ENCODE assay signal across 1 cellular context in the genomic region with DNA sequence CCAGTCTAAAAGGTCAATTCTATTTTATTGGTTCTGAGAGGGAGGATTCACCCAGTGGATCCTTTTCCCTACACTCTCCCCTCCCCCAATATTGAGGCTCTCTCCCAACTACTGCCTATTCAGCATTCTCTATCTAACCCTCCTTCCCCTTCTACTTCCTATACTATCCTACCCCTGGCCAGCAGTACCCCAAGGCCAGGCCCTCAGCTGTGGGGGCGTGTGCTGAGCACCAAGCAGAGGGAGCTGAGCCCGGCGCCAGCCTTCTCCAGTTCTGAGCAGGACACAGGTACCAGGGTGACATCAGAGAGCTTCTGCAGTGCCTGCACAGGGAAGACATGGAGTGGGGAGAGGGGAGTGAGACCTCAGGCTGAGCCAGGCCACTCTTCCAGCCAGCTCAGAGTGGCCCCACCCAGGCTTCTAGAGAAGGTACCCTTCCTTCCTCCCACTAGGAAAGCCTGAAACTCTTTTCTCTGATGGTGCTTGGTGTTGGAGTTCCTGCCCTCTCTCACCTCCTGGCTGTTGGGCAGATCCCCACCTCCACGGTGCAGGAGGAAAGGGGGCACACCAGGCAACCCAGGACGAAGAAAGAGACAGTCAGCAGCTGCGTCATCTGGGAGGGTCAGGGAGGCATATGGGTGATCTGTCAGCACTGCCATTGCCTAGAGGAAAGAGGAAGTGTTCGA.
TF ChIP-seq lines count a peak whose summit lies in the region.

No MANE protein-coding gene starts in this region.

TF ChIP-seq in K562, 482 proteins besides CTCF, POLR2A, EP300 and RAD21 (continued from another document and continues in another):
- TF ChIP-seq, protein P1, sequence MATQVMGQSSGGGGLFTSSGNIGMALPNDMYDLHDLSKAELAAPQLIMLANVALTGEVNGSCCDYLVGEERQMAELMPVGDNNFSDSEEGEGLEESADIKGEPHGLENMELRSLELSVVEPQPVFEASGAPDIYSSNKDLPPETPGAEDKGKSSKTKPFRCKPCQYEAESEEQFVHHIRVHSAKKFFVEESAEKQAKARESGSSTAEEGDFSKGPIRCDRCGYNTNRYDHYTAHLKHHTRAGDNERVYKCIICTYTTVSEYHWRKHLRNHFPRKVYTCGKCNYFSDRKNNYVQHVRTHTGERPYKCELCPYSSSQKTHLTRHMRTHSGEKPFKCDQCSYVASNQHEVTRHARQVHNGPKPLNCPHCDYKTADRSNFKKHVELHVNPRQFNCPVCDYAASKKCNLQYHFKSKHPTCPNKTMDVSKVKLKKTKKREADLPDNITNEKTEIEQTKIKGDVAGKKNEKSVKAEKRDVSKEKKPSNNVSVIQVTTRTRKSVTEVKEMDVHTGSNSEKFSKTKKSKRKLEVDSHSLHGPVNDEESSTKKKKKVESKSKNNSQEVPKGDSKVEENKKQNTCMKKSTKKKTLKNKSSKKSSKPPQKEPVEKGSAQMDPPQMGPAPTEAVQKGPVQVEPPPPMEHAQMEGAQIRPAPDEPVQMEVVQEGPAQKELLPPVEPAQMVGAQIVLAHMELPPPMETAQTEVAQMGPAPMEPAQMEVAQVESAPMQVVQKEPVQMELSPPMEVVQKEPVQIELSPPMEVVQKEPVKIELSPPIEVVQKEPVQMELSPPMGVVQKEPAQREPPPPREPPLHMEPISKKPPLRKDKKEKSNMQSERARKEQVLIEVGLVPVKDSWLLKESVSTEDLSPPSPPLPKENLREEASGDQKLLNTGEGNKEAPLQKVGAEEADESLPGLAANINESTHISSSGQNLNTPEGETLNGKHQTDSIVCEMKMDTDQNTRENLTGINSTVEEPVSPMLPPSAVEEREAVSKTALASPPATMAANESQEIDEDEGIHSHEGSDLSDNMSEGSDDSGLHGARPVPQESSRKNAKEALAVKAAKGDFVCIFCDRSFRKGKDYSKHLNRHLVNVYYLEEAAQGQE (CRISPR knock-in tag; IDR thresholded peaks at IDR 0.05; ENCODE audit: low read depth) = no peak
- no peak; a peak in 1 of 4 replicates for TF ChIP-seq NRF1 (conservative IDR thresholded peaks at IDR 0.05 in 1 of 2, IDR thresholded peaks at IDR 0.05 in 1 of 2)
- TF ChIP-seq, protein P2, sequence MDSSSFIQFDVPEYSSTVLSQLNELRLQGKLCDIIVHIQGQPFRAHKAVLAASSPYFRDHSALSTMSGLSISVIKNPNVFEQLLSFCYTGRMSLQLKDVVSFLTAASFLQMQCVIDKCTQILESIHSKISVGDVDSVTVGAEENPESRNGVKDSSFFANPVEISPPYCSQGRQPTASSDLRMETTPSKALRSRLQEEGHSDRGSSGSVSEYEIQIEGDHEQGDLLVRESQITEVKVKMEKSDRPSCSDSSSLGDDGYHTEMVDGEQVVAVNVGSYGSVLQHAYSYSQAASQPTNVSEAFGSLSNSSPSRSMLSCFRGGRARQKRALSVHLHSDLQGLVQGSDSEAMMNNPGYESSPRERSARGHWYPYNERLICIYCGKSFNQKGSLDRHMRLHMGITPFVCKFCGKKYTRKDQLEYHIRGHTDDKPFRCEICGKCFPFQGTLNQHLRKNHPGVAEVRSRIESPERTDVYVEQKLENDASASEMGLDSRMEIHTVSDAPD (CRISPR knock-in tag; IDR thresholded peaks at IDR 0.05) = no peak
- no peak for TF ChIP-seq ZNF717 (CRISPR knock-in tag; IDR thresholded peaks at IDR 0.05)
- TF ChIP-seq SMARCE1 (IDR thresholded peaks at IDR 0.05) = peak; percentile 24; the same call in 1 of the 2 replicates
- TF ChIP-seq RBM22 (IDR thresholded peaks at IDR 0.05; ENCODE audit: low read depth, low read length, poor library complexity, severe bottlenecking) = no peak
- TF ChIP-seq, protein P3, sequence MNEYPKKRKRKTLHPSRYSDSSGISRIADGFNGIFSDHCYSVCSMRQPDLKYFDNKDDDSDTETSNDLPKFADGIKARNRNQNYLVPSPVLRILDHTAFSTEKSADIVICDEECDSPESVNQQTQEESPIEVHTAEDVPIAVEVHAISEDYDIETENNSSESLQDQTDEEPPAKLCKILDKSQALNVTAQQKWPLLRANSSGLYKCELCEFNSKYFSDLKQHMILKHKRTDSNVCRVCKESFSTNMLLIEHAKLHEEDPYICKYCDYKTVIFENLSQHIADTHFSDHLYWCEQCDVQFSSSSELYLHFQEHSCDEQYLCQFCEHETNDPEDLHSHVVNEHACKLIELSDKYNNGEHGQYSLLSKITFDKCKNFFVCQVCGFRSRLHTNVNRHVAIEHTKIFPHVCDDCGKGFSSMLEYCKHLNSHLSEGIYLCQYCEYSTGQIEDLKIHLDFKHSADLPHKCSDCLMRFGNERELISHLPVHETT (CRISPR knock-in tag; conservative IDR thresholded peaks at IDR 0.05 in 1 of 2, IDR thresholded peaks at IDR 0.05 in 1 of 2) = no peak
- no peak for TF ChIP-seq NCOA1 (IDR thresholded peaks at IDR 0.05; ENCODE audit: low read depth)
- TF ChIP-seq SMC3 (conservative IDR thresholded peaks at IDR 0.05; ENCODE audit: insufficient read depth, low read depth, low read length) = 0 out of 2 replicates have a peak, but pooled peaks have one; percentile 17
- no peak for TF ChIP-seq RBM17 (IDR thresholded peaks at IDR 0.05; ENCODE audit: borderline replicate concordance, low read depth, low read length)
- peak; percentile 12; the same call in 1 of the 2 replicates for TF ChIP-seq KLF6 (CRISPR knock-in tag; IDR thresholded peaks at IDR 0.05; ENCODE audit: borderline replicate concordance)
- no peak for TF ChIP-seq CREM (IDR thresholded peaks at IDR 0.05; ENCODE audit: low read depth)
- TF ChIP-seq ATF7 (IDR thresholded peaks at IDR 0.05) = peak; percentile 49; the same call in 1 of the 2 replicates
- TF ChIP-seq, protein P4, sequence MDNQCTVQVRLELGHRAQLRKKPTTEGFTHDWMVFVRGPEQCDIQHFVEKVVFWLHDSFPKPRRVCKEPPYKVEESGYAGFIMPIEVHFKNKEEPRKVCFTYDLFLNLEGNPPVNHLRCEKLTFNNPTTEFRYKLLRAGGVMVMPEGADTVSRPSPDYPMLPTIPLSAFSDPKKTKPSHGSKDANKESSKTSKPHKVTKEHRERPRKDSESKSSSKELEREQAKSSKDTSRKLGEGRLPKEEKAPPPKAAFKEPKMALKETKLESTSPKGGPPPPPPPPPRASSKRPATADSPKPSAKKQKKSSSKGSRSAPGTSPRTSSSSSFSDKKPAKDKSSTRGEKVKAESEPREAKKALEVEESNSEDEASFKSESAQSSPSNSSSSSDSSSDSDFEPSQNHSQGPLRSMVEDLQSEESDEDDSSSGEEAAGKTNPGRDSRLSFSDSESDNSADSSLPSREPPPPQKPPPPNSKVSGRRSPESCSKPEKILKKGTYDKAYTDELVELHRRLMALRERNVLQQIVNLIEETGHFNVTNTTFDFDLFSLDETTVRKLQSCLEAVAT (IDR thresholded peaks at IDR 0.05) = peak in 1 of 2 experiments; percentile 61; a peak in 1 of 4 replicates
- TF ChIP-seq, protein P5, sequence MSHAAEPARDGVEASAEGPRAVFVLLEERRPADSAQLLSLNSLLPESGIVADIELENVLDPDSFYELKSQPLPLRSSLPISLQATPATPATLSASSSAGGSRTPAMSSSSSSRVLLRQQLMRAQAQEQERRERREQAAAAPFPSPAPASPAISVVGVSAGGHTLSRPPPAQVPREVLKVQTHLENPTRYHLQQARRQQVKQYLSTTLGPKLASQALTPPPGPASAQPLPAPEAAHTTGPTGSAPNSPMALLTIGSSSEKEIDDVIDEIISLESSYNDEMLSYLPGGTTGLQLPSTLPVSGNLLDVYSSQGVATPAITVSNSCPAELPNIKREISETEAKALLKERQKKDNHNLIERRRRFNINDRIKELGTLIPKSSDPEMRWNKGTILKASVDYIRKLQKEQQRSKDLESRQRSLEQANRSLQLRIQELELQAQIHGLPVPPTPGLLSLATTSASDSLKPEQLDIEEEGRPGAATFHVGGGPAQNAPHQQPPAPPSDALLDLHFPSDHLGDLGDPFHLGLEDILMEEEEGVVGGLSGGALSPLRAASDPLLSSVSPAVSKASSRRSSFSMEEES (CRISPR knock-in tag; IDR thresholded peaks at IDR 0.05) = no peak
- TF ChIP-seq BRCA1 (IDR thresholded peaks at IDR 0.05) = no peak
- TF ChIP-seq BRCA1 (CRISPR knock-in tag; IDR thresholded peaks at IDR 0.05) = no peak
- TF ChIP-seq ZNF146 (CRISPR knock-in tag; IDR thresholded peaks at IDR 0.05; ENCODE audit: unreplicated experiment) = no peak
- peak; percentile 22; the same call in 1 of the 2 replicates for TF ChIP-seq JUND (IDR thresholded peaks at IDR 0.05; ENCODE audit: borderline replicate concordance, low read depth, low read length)
- peak; percentile 72; the same call in 2 of the 3 replicates for TF ChIP-seq JUND (tag; IDR thresholded peaks at IDR 0.05; ENCODE audit: borderline replicate concordance, low read depth, low read length)
- TF ChIP-seq MTF1 (CRISPR knock-in tag; IDR thresholded peaks at IDR 0.05; ENCODE audit: borderline replicate concordance) = no peak
- no peak for TF ChIP-seq HDAC3 (IDR thresholded peaks at IDR 0.05; ENCODE audit: borderline replicate concordance, partially characterized antibody)
- no peak for TF ChIP-seq TAF15 (IDR thresholded peaks at IDR 0.05; ENCODE audit: low read depth, low read length)
- TF ChIP-seq, protein P6, sequence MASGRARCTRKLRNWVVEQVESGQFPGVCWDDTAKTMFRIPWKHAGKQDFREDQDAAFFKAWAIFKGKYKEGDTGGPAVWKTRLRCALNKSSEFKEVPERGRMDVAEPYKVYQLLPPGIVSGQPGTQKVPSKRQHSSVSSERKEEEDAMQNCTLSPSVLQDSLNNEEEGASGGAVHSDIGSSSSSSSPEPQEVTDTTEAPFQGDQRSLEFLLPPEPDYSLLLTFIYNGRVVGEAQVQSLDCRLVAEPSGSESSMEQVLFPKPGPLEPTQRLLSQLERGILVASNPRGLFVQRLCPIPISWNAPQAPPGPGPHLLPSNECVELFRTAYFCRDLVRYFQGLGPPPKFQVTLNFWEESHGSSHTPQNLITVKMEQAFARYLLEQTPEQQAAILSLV (tag; IDR thresholded peaks at IDR 0.05) = no peak
- TF ChIP-seq SAFB (IDR thresholded peaks at IDR 0.05; ENCODE audit: borderline replicate concordance, low read depth, low read length) = no peak
- TF ChIP-seq, protein P7, sequence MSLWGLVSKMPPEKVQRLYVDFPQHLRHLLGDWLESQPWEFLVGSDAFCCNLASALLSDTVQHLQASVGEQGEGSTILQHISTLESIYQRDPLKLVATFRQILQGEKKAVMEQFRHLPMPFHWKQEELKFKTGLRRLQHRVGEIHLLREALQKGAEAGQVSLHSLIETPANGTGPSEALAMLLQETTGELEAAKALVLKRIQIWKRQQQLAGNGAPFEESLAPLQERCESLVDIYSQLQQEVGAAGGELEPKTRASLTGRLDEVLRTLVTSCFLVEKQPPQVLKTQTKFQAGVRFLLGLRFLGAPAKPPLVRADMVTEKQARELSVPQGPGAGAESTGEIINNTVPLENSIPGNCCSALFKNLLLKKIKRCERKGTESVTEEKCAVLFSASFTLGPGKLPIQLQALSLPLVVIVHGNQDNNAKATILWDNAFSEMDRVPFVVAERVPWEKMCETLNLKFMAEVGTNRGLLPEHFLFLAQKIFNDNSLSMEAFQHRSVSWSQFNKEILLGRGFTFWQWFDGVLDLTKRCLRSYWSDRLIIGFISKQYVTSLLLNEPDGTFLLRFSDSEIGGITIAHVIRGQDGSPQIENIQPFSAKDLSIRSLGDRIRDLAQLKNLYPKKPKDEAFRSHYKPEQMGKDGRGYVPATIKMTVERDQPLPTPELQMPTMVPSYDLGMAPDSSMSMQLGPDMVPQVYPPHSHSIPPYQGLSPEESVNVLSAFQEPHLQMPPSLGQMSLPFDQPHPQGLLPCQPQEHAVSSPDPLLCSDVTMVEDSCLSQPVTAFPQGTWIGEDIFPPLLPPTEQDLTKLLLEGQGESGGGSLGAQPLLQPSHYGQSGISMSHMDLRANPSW (CRISPR knock-in tag; IDR thresholded peaks at IDR 0.05) = peak; percentile 61; the same call in 1 of the 2 replicates
- no peak for TF ChIP-seq ZNF263 (CRISPR knock-in tag; IDR thresholded peaks at IDR 0.05; ENCODE audit: borderline replicate concordance)
- no peak for TF ChIP-seq CBFA2T2 (conservative IDR thresholded peaks at IDR 0.05)
- TF ChIP-seq, protein P8, sequence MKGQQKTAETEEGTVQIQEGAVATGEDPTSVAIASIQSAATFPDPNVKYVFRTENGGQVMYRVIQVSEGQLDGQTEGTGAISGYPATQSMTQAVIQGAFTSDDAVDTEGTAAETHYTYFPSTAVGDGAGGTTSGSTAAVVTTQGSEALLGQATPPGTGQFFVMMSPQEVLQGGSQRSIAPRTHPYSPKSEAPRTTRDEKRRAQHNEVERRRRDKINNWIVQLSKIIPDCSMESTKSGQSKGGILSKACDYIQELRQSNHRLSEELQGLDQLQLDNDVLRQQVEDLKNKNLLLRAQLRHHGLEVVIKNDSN (CRISPR knock-in tag; IDR thresholded peaks at IDR 0.05) = no peak
- no peak for TF ChIP-seq JUN (IDR thresholded peaks at IDR 0.05; ENCODE audit: borderline replicate concordance, low read depth, low read length)
- no peak for TF ChIP-seq JUN (CRISPR knock-in tag; IDR thresholded peaks at IDR 0.05; ENCODE audit: borderline replicate concordance)
- TF ChIP-seq PML (IDR thresholded peaks at IDR 0.05; ENCODE audit: low read length) = no peak
- TF ChIP-seq CEBPG (CRISPR knock-in tag; IDR thresholded peaks at IDR 0.05) = no peak
- no peak for TF ChIP-seq CEBPG (tag; conservative IDR thresholded peaks at IDR 0.05 in 1 of 2, IDR thresholded peaks at IDR 0.05 in 1 of 2)
- TF ChIP-seq, protein P9, sequence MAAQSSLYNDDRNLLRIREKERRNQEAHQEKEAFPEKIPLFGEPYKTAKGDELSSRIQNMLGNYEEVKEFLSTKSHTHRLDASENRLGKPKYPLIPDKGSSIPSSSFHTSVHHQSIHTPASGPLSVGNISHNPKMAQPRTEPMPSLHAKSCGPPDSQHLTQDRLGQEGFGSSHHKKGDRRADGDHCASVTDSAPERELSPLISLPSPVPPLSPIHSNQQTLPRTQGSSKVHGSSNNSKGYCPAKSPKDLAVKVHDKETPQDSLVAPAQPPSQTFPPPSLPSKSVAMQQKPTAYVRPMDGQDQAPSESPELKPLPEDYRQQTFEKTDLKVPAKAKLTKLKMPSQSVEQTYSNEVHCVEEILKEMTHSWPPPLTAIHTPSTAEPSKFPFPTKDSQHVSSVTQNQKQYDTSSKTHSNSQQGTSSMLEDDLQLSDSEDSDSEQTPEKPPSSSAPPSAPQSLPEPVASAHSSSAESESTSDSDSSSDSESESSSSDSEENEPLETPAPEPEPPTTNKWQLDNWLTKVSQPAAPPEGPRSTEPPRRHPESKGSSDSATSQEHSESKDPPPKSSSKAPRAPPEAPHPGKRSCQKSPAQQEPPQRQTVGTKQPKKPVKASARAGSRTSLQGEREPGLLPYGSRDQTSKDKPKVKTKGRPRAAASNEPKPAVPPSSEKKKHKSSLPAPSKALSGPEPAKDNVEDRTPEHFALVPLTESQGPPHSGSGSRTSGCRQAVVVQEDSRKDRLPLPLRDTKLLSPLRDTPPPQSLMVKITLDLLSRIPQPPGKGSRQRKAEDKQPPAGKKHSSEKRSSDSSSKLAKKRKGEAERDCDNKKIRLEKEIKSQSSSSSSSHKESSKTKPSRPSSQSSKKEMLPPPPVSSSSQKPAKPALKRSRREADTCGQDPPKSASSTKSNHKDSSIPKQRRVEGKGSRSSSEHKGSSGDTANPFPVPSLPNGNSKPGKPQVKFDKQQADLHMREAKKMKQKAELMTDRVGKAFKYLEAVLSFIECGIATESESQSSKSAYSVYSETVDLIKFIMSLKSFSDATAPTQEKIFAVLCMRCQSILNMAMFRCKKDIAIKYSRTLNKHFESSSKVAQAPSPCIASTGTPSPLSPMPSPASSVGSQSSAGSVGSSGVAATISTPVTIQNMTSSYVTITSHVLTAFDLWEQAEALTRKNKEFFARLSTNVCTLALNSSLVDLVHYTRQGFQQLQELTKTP (IDR thresholded peaks at IDR 0.05; ENCODE audit: low read depth in 1 of 2, partially characterized antibody in 2 of 2) = no peak
- TF ChIP-seq, protein P10, sequence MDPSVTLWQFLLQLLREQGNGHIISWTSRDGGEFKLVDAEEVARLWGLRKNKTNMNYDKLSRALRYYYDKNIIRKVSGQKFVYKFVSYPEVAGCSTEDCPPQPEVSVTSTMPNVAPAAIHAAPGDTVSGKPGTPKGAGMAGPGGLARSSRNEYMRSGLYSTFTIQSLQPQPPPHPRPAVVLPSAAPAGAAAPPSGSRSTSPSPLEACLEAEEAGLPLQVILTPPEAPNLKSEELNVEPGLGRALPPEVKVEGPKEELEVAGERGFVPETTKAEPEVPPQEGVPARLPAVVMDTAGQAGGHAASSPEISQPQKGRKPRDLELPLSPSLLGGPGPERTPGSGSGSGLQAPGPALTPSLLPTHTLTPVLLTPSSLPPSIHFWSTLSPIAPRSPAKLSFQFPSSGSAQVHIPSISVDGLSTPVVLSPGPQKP (CRISPR knock-in tag; IDR thresholded peaks at IDR 0.05) = no peak
